Comparison of ENCODE assay signal across 24 cellular contexts in genomic region chr7:12866237-12866636, GRCh38.
"Had no signal": no experiment of that assay in that cellular context is flagged by ENCODE, and none has a peak within 500 bp of the region (broad histone marks: within the 10 kb centered on the region; RNA-seq: fewer than 3 reads in every experiment).

No MANE protein-coding gene starts in this region.

- H2AFZ ChIP-seq: hepatocyte had no signal

- H3K27ac Mint-ChIP-seq: activated B cell treated with CpG ODN at 0.5 μM for 24 hours; activated CD4-positive, alpha-beta T cell treated with anti-CD3 and anti-CD28 coated beads for 36 hours; activated naive CD4-positive, alpha-beta T cell treated with anti-CD3 and anti-CD28 coated beads, Interleukin-2, amount 50 U/mL, for 72 hours; activated T-cell treated with anti-CD3 and anti-CD28 coated beads, Interleukin-2, amount 50 U/mL, for 24 hours; activated T-helper 17 cell treated with anti-CD3 and anti-CD28 coated beads, Interleukin-2, amount 50 U/mL, for 72 hours; nephron; stimulated activated naive CD8-positive, alpha-beta T cell treated with anti-CD3 and anti-CD28 coated beads, Interleukin-15, Interleukin-2, amounts not matched to agents 100 ng/mL and 50 ng/mL, for 24 hours; T-helper 1 cell treated with Interleukin-12 subunit alpha and Interleukin-12 subunit beta and Interleukin-4 antibody, amounts not matched to agents 30 μg/mL and 1 μg/mL, for 36 hours had no signal

- H3K4me3 Mint-ChIP-seq: activated B cell treated with CpG ODN at 0.5 μM for 24 hours; activated CD4-positive, alpha-beta T cell treated with anti-CD3 and anti-CD28 coated beads for 36 hours; activated T-cell treated with anti-CD3 and anti-CD28 coated beads, Interleukin-2, amount 50 U/mL, for 24 hours; activated T-helper 17 cell treated with anti-CD3 and anti-CD28 coated beads, Interleukin-2, amount 50 U/mL, for 72 hours; nephron; stimulated activated naive CD8-positive, alpha-beta T cell treated with anti-CD3 and anti-CD28 coated beads, Interleukin-15, Interleukin-2, amounts not matched to agents 100 ng/mL and 50 ng/mL, for 24 hours; T-helper 1 cell treated with Interleukin-12 subunit alpha and Interleukin-12 subunit beta and Interleukin-4 antibody, amounts not matched to agents 30 μg/mL and 1 μg/mL, for 36 hours had no signal

- ATAC-seq: activated CD4-positive, alpha-beta T cell treated with anti-CD3 and anti-CD28 coated beads for 36 hours; activated naive CD4-positive, alpha-beta T cell treated with anti-CD3 and anti-CD28 coated beads, Interleukin-2, amount 50 U/mL, for 72 hours; activated T-helper 17 cell treated with anti-CD3 and anti-CD28 coated beads, Interleukin-2, amount 50 U/mL, for 72 hours had no signal

- H3K79me2 ChIP-seq: hepatocyte had no signal

- H3K4me1 Mint-ChIP-seq: activated B cell treated with CpG ODN at 0.5 μM for 24 hours; activated CD4-positive, alpha-beta T cell treated with anti-CD3 and anti-CD28 coated beads for 36 hours; activated T-helper 17 cell treated with anti-CD3 and anti-CD28 coated beads, Interleukin-2, amount 50 U/mL, for 72 hours had no signal

- H3K27me3 Mint-ChIP-seq: activated B cell treated with CpG ODN at 0.5 μM for 24 hours; activated CD4-positive, alpha-beta T cell treated with anti-CD3 and anti-CD28 coated beads for 36 hours; activated T-cell treated with anti-CD3 and anti-CD28 coated beads, Interleukin-2, amount 50 U/mL, for 24 hours; stimulated activated naive CD8-positive, alpha-beta T cell treated with anti-CD3 and anti-CD28 coated beads, Interleukin-15, Interleukin-2, amounts not matched to agents 100 ng/mL and 50 ng/mL, for 24 hours had no signal

- H3K36me3 Mint-ChIP-seq: activated naive CD4-positive, alpha-beta T cell treated with anti-CD3 and anti-CD28 coated beads, Interleukin-2, amount 50 U/mL, for 72 hours had no signal

- FAIRE-seq: frontal cortex had no signal

- H3K36me3 ChIP-seq: brain microvascular endothelial cell, spleen, tibial artery had no signal

- H3K4me2 ChIP-seq: hepatocyte had no signal

- H3K9me3 ChIP-seq: spleen, tibial artery had no signal

- H3K9me3 Mint-ChIP-seq: activated B cell treated with CpG ODN at 0.5 μM for 24 hours; activated naive CD4-positive, alpha-beta T cell treated with anti-CD3 and anti-CD28 coated beads, Interleukin-2, amount 50 U/mL, for 72 hours; activated T-cell treated with anti-CD3 and anti-CD28 coated beads, Interleukin-2, amount 50 U/mL, for 24 hours; activated T-helper 17 cell treated with anti-CD3 and anti-CD28 coated beads, Interleukin-2, amount 50 U/mL, for 72 hours; nephron; stimulated activated naive CD8-positive, alpha-beta T cell treated with anti-CD3 and anti-CD28 coated beads, Interleukin-15, Interleukin-2, amounts not matched to agents 100 ng/mL and 50 ng/mL, for 24 hours; T-helper 1 cell treated with Interleukin-12 subunit alpha and Interleukin-12 subunit beta and Interleukin-4 antibody, amounts not matched to agents 30 μg/mL and 1 μg/mL, for 36 hours had no signal

- H3K4me3 ChIP-seq: hepatocyte, spleen, tibial artery had no signal

- H3K27me3 ChIP-seq: brain microvascular endothelial cell, hepatocyte, spleen, tibial artery had no signal

- H3K27ac ChIP-seq: brain microvascular endothelial cell, hepatocyte, spleen, tibial artery had no signal

- H3K4me1 ChIP-seq: spleen had no signal

- DNase-seq: activated B cell treated with CpG ODN at 0.5 μM for 24 hours; activated CD4-positive, alpha-beta T cell treated with anti-CD3 and anti-CD28 coated beads for 36 hours; activated CD4-positive, alpha-beta T cell treated with anti-CD3 and anti-CD28 coated beads, Interleukin-2, amount 50 U/mL, for 4 hours; activated CD8-positive, alpha-beta memory T cell treated with anti-CD3 and anti-CD28 coated beads for 24 hours; activated CD8-positive, alpha-beta memory T cell treated with anti-CD3 and anti-CD28 coated beads, Interleukin-2, amount 50 U/mL, for 4 hours; activated T-cell treated with anti-CD3 and anti-CD28 coated beads, Interleukin-2, amount 50 U/mL, for 24 hours; aorta; brain microvascular endothelial cell; caudate nucleus; dermis blood vessel endothelial cell; effector CD8-positive, alpha-beta T cell; glutamatergic neuron; nucleus accumbens; spleen; stimulated activated CD4-positive, alpha-beta T cell treated with anti-CD3 and anti-CD28 coated beads, Interleukin-4, amount 100 ng/mL, for 24 hours; T1000; tibial artery had no signal
